ENCODE assay signal across 10 cellular contexts in the genomic region with DNA sequence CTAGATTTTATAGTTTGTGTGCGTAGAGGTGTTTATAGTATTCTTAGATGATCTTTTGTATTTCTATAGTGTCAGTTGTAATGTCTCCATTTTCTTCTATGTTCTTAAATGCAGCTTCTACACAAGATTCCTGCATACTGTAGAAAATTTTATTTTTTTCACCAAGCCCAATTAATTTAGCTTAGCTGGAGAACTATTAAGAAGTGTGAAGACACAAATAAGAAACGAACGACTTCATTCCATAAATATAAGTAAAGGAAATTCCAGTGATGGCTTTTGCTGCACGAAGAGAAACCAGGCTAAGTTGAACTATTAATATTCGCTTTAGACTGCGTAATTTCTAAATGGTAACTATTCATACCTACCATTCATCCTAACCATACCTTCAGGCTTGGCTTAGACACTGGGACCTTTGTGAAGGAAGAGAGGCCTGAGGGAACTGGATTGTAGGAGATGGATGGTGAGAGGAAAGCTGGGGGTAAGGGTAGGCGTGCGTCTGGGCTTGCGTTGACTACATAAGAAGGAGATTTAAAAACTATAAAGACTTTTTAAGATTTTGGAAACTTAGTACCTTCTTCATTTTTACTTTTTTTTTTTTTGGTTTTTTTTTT. TPM values are rescaled to one million over a fixed set of nuclear protein-coding genes. Genes with fewer than 3 reads are reported as not detected.
"Had no signal": no experiment of that assay in that cellular context is flagged by ENCODE, and none has a peak within 500 bp of the region (broad histone marks: within the 10 kb centered on the region; RNA-seq: fewer than 3 reads in every experiment).

No MANE protein-coding gene starts in this region.

- H3K9me3 Mint-ChIP-seq: HFFc6, IgD-negative memory B cell had no signal

- H3K36me3 ChIP-seq: HAP-1 had no signal

- ATAC-seq: HCT116, HepG2 had no signal

- H3K27ac Mint-ChIP-seq: HFFc6, IgD-negative memory B cell had no signal

- H3K4me1 Mint-ChIP-seq: IgD-negative memory B cell had no signal

- DNase-seq: GOT3, H7, HFFc6, KG1 had no signal

- H3K4me3 ChIP-seq: HAP-1 had no signal

- H3K4me3 Mint-ChIP-seq: HFFc6, IgD-negative memory B cell had no signal

- FAIRE-seq: HepG2 had no signal

- H3K4me1 ChIP-seq: HAP-1 had no signal

- H3K36me3 Mint-ChIP-seq: IgD-negative memory B cell had no signal

- H3K27ac ChIP-seq: HL-60 had no signal

- H3K27me3 Mint-ChIP-seq: IgD-negative memory B cell had no signal

RNA-seq across cellular contexts. Expression of gene HLA-DOA, which starts 15.9 kb away (rescaled TPM):
- total RNA-seq: HFFc6, HT1080 had no signal

RNA-seq across cellular contexts. Expression of gene HLA-DMB, which starts 52.6 kb away (rescaled TPM):
- total RNA-seq: HepG2, HFFc6 had no signal
- polyA plus RNA-seq: HepG2 had no signal
